In the genomic region with DNA sequence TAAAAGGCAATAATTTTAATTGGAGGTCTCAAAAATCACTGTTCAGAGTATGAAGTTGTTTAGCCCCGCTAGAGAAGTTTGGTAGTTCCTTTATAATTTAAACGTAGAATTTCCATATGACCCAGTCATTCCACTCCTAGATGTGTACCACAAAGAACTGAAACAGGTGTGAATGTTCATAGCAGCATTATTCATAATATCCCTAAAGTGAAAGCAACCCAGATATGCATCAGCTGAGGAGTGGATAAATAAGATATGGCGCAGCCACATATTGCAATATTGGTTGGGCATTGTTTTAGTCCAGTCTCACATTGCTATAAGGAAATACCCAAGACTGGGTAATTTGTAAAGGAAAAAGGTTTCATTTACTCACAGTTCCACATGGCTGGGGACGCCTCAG, we compare ENCODE assay signal across 17 cellular contexts.
DNase-seq lines count a peak whose midpoint lies in the region; ATAC-seq and TF ChIP-seq lines count a peak whose summit lies in the region.
"Had no signal": no experiment of that assay in that cellular context is flagged by ENCODE, and none has a peak within 500 bp of the region (broad histone marks: within the 10 kb centered on the region; RNA-seq: fewer than 3 reads in every experiment).

No MANE protein-coding gene starts in this region.

- no peaks in the 10 kb centered on the region for H3K9me2 ChIP-seq in OCI-LY7 (ENCODE audit: insufficient read depth, low read length)

- POLR2A ChIA-PET in OCI-LY7 (lab: Charles Lee): interaction anchor here (1.5 to 2.6 kb wide), 2 partner anchors 9 to 11 kb away, joined by 6 to 12 read pairs; no protein-coding TSS in a partner anchor

- peaks cover 74% of the 10 kb centered on the region for H3K79me2 ChIP-seq in OCI-LY7 (ENCODE audit: insufficient read depth, low read depth, low read length)

- peak overlapping the region; percentile 92 for H3K4me2 ChIP-seq in OCI-LY7 (ENCODE audit: low read length)
- H3K4me2 ChIP-seq: BLaER1 had no signal

- no peak for TF ChIP-seq POLR2A in body of pancreas (IDR thresholded peaks at IDR 0.05)

- peaks cover 25% of the 10 kb centered on the region for H3K4me1 Mint-ChIP-seq in stimulated activated memory B cell treated with anti-CD40 and anti-IgM and Interleukin-4, amounts not matched to agents 10 μg/mL and 1 μg/mL and 100 μg/mL, for 72 hours
- H3K4me1 Mint-ChIP-seq: CD4-positive, CD25-positive, alpha-beta regulatory T cell had no signal

- H3K9me3 ChIP-seq in OCI-LY7 (ENCODE audit: low read length) (0 out of 2 replicates have a peak, but pooled peaks cover 3% of the 10 kb centered on the region), body of pancreas (no peaks in the 10 kb centered on the region), tibial artery (no peaks in the 10 kb centered on the region)
- H3K9me3 ChIP-seq: BLaER1, Caco-2 had no signal

- intact Hi-C loops in OCI-LY7 (cut with micrococcal nuclease; ENCODE audit: unreplicated experiment) (loop anchor here (5.0 kb wide), 1 partner anchor 58 kb away; no protein-coding TSS in a partner anchor), body of pancreas (cut with DNase I) (no loop called here), tibial artery (cut with DNase I; ENCODE audit: low total_unique reads) (no loop called here)

- no peak overlapping the region for H2AFZ ChIP-seq in OCI-LY7 (ENCODE audit: low read length)
- H2AFZ ChIP-seq: GM23248 had no signal

- CTCF ChIA-PET in OCI-LY7 (lab: Charles Lee; ENCODE audit: unreplicated experiment): no interaction called here

- no TSS peak for BruUV-seq in OCI-LY7 (replicated peaks; lab: Mats Ljungman, UMichigan)

- peaks cover 38% of the 10 kb centered on the region for H3K36me3 ChIP-seq in OCI-LY7 (ENCODE audit: insufficient read depth, low read length)
- H3K36me3 ChIP-seq in body of pancreas (replicated peaks in 1 of 2; ENCODE audit: insufficient read depth in 1 of 2, low read depth in 2 of 2): no peaks in the 10 kb centered on the region
- no peaks in the 10 kb centered on the region for H3K36me3 ChIP-seq in tibial artery
- H3K36me3 ChIP-seq: BLaER1 had no signal

- H3K36me3 Mint-ChIP-seq in stimulated activated memory B cell treated with anti-CD40 and anti-IgM and Interleukin-4, amounts not matched to agents 10 μg/mL and 1 μg/mL and 100 μg/mL, for 72 hours: no peaks in the 10 kb centered on the region
- H3K36me3 Mint-ChIP-seq: CD4-positive, CD25-positive, alpha-beta regulatory T cell; CD8-positive, alpha-beta T cell had no signal

- H3K27me3 ChIP-seq in body of pancreas (no peaks in the 10 kb centered on the region), tibial artery (no peaks in the 10 kb centered on the region)
- H3K27me3 ChIP-seq: BLaER1 had no signal

- H3K27ac Mint-ChIP-seq in stimulated activated memory B cell treated with anti-CD40 and anti-IgM and Interleukin-4, amounts not matched to agents 10 μg/mL and 1 μg/mL and 100 μg/mL, for 72 hours: no peak overlapping the region
- H3K27ac Mint-ChIP-seq: CD4-positive, CD25-positive, alpha-beta regulatory T cell; CD8-positive, alpha-beta T cell had no signal

- TF ChIP-seq CTCF in OCI-LY7 (conservative IDR thresholded peaks at IDR 0.05; ENCODE audit: low read length): no peak
- TF ChIP-seq CTCF in body of pancreas (IDR thresholded peaks at IDR 0.05): no peak
- TF ChIP-seq CTCF in tibial artery (IDR thresholded peaks at IDR 0.05): no peak

- no peaks in the 10 kb centered on the region for H3K27me3 Mint-ChIP-seq in stimulated activated memory B cell treated with anti-CD40 and anti-IgM and Interleukin-4, amounts not matched to agents 10 μg/mL and 1 μg/mL and 100 μg/mL, for 72 hours
- H3K27me3 Mint-ChIP-seq: CD4-positive, CD25-positive, alpha-beta regulatory T cell had no signal

- 68 to 84% methylated on average over 3 to 4 of the region's 4 CpGs for WGBS in body of pancreas, 2 donors

- H3K27ac ChIP-seq in OCI-LY7 (ENCODE audit: low read depth, low read length, poor library complexity, severe bottlenecking) (peak overlapping the region; percentile 99), body of pancreas (no peak overlapping the region), tibial artery (no peak overlapping the region)
- H3K27ac ChIP-seq: BLaER1, C4-2B, GM23248 had no signal

- peak overlapping the region; percentile 40 for H3K4me3 Mint-ChIP-seq in stimulated activated memory B cell treated with anti-CD40 and anti-IgM and Interleukin-4, amounts not matched to agents 10 μg/mL and 1 μg/mL and 100 μg/mL, for 72 hours
- H3K4me3 Mint-ChIP-seq: CD4-positive, CD25-positive, alpha-beta regulatory T cell; CD8-positive, alpha-beta T cell had no signal

- H3K4me1 ChIP-seq in OCI-LY7 (ENCODE audit: insufficient read depth, low read length, poor library complexity, severe bottlenecking): peaks cover 76% of the 10 kb centered on the region
- H3K4me1 ChIP-seq in body of pancreas: no peaks in the 10 kb centered on the region
- H3K4me1 ChIP-seq in tibial artery: no peaks in the 10 kb centered on the region
- H3K4me1 ChIP-seq: BLaER1, Caco-2 had no signal

- no peaks in the 10 kb centered on the region for H4K20me1 ChIP-seq in OCI-LY7 (ENCODE audit: insufficient read depth, low read length)
- H4K20me1 ChIP-seq: BLaER1 had no signal

- ATAC-seq in HG03442 (IDR thresholded peaks at IDR 0.05; ENCODE audit: unreplicated experiment) (peak; percentile 72), HG03439 (IDR thresholded peaks at IDR 0.05; ENCODE audit: unreplicated experiment) (no peak), body of pancreas (no peak)
- no peak for ATAC-seq in stimulated activated memory B cell treated with anti-CD40 and anti-IgM and Interleukin-4, amounts not matched to agents 10 μg/mL and 1 μg/mL and 100 μg/mL, for 72 hours
- ATAC-seq: CD8-positive, alpha-beta T cell; GM12878 had no signal

- no peak for DNase-seq in OCI-LY7 (ENCODE audit: low spot score)
- DNase-seq in body of pancreas: no peak
- no peak for DNase-seq in tibial artery
- DNase-seq: Caco-2; CD4-positive, CD25-positive, alpha-beta regulatory T cell; CD8-positive, alpha-beta T cell; DMS153; DND-41; H7; HCEC 1CT had no signal

- peak overlapping the region; percentile 92 for H3K4me3 ChIP-seq in OCI-LY7 (ENCODE audit: low read depth, low read length, poor library complexity, severe bottlenecking)
- no peak overlapping the region for H3K4me3 ChIP-seq in body of pancreas
- no peak overlapping the region for H3K4me3 ChIP-seq in tibial artery
- H3K4me3 ChIP-seq: BLaER1, GM12878, GM23248 had no signal

- no peaks in the 10 kb centered on the region for H3K9me3 Mint-ChIP-seq in stimulated activated memory B cell treated with anti-CD40 and anti-IgM and Interleukin-4, amounts not matched to agents 10 μg/mL and 1 μg/mL and 100 μg/mL, for 72 hours
- H3K9me3 Mint-ChIP-seq: CD8-positive, alpha-beta T cell had no signal
